1 cellular context compared by ENCODE assay signal in genomic region chr1:25182629-25183028, GRCh38.
A peak's percentile ranks its signal among the peaks of the same experiment; 100 is the strongest.
TF ChIP-seq lines count a peak whose summit lies in the region.

No MANE protein-coding gene starts in this region.

TF ChIP-seq in K562, 482 proteins besides CTCF, POLR2A, EP300 and RAD21:
- TF ChIP-seq MGA (IDR thresholded peaks at IDR 0.05) (0 out of 2 replicates have a peak, but pooled peaks have one; percentile 8), HNRNPUL1 (IDR thresholded peaks at IDR 0.05; ENCODE audit: low read length) (no peak)
